Comparison of ENCODE assay signal across 1 cellular context in genomic region chr2:175147196-175147595, GRCh38.
TF ChIP-seq lines count a peak whose summit lies in the region.

No MANE protein-coding gene starts in this region.

TF ChIP-seq in SK-N-SH treated with all-trans-retinoic acid at 6 μM for 48 hours, 23 proteins besides CTCF, POLR2A, EP300 and RAD21 (continued from another document):
- TF ChIP-seq CREB5 (CRISPR knock-in tag; IDR thresholded peaks at IDR 0.05; ENCODE audit: low read depth) (no peak), PATZ1 (CRISPR knock-in tag; IDR thresholded peaks at IDR 0.05; ENCODE audit: borderline replicate concordance) (no peak), TOX (CRISPR knock-in tag; IDR thresholded peaks at IDR 0.05; ENCODE audit: borderline replicate concordance) (no peak), CSRNP3 (CRISPR knock-in tag; IDR thresholded peaks at IDR 0.05) (no peak)
